In the genomic region with DNA sequence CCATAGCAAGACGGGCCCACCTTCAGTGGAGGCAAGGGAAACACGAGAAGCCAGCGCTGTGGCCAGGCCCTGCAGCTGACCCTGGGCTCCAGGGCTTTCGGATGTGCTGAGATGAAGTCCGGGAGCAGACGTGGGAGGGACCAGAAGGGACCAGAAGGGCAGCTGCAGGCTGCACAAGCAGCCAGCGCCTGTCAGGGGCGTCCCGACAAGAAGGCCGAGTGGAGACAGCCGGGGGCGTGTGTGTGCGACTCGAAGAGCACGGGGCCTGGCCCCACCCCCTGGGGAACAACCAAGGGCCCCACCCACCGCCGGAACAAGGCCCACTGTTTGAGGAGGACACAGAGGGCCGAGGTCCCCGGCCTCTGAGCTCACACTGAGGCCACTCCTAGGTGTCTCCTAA, we compare ENCODE assay signal across 14 cellular contexts.
"Had no signal": no experiment of that assay in that cellular context is flagged by ENCODE, and none has a peak within 500 bp of the region (broad histone marks: within the 10 kb centered on the region; RNA-seq: fewer than 3 reads in every experiment).

No MANE protein-coding gene starts in this region.

- H3K4me3 ChIP-seq: cardiac muscle cell, colonic mucosa, gastrocnemius medialis, prostate gland, thyroid gland had no signal

- ATAC-seq: activated CD8-positive, alpha-beta memory T cell treated with anti-CD3 and anti-CD28 coated beads, Interleukin-2, amount 10 ng/mL, durations not matched to agents 7 days and 5 days; activated naive CD8-positive, alpha-beta T cell treated with anti-CD3 and anti-CD28 coated beads, Interleukin-2, amount 50 U/mL, for 24 hours; gastrocnemius medialis; natural killer cell treated with Interleukin-12 subunit alpha and Interleukin-12 subunit beta and Interleukin-15 and Interleukin-18, amount 100 ng/mL, for 72 hours had no signal

- DNase-seq: activated CD8-positive, alpha-beta memory T cell treated with anti-CD3 and anti-CD28 coated beads, Interleukin-2, amount 10 ng/mL, durations not matched to agents 7 days and 5 days; activated gamma-delta T cell; activated naive CD8-positive, alpha-beta T cell treated with anti-CD3 and anti-CD28 coated beads, Interleukin-2, amount 50 U/mL, for 24 hours; activated T-cell treated with anti-CD3 and anti-CD28 coated beads, Interleukin-2, amount 50 U/mL, for 48 hours; colonic mucosa; effector CD8-positive, alpha-beta T cell; gastrocnemius medialis; hippocampal formation; occipital lobe; stimulated activated CD4-positive, alpha-beta T cell treated with anti-CD3 and anti-CD28 coated beads, Interleukin-4, amount 100 ng/mL, for 24 hours; thyroid gland had no signal

- H3K27ac ChIP-seq: cardiac muscle cell, colonic mucosa, gastrocnemius medialis, prostate gland, thyroid gland had no signal

- H3K9me3 ChIP-seq: colonic mucosa, gastrocnemius medialis, prostate gland, thyroid gland had no signal

- H3K4me1 ChIP-seq: colonic mucosa, gastrocnemius medialis, prostate gland, thyroid gland had no signal

- H3K36me3 ChIP-seq: prostate gland had no signal

- H3K27me3 ChIP-seq: cardiac muscle cell, colonic mucosa, gastrocnemius medialis, thyroid gland had no signal
